21 cellular contexts compared by ENCODE assay signal in the genomic region with DNA sequence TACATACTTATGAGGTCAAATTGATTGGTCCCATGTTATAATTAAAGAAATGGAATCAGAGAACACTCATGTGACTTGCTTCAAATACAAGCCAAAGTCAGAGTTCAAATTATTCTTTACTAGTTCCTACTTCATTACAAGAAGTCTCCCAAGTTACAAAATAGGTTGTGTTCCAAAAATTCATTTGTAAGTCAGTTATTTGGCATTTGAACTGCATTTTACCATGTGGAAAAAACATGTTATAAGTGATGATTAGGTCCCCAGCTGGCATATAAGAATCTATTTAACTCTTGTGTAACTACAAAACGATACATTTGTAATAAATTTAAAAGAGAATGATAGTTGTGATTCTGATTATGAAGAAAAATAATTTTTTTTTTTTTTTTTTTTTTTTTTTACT.
DNase-seq lines count a peak whose midpoint lies in the region; FAIRE-seq and TF ChIP-seq lines count a peak whose summit lies in the region.
"Had no signal": no experiment of that assay in that cellular context is flagged by ENCODE, and none has a peak within 500 bp of the region (broad histone marks: within the 10 kb centered on the region; RNA-seq: fewer than 3 reads in every experiment).

No MANE protein-coding gene starts in this region.

- DNase-seq in D721Med (ENCODE audit: insufficient read length, low spot score) (no peak), fibroblast of gingiva (ENCODE audit: low read depth) (peak; percentile 64), NOMO-1 treated with DMSO at 0.1 percent for 48 hours (lab: John Stamatoyannopoulos, UW; ENCODE audit: unreplicated experiment) (no peak), COLO829 (ENCODE audit: low spot score) (no peak), NCI-H187 (lab: John Stamatoyannopoulos, UW) (no peak)
- DNase-seq: AML-193; BE2C; Calu3; CD4-positive, alpha-beta T cell; CD8-positive, alpha-beta memory T cell; COR-L47; DMS153; DND-41; GDM1; GM23248; H7; HCEC 1CT had no signal

- TF ChIP-seq CTCF in D721Med (IDR thresholded peaks at IDR 0.05; ENCODE audit: insufficient read depth, missing control alignments): no peak

- FAIRE-seq in D721Med (lab: Jason Lieb, UNC) (peak; percentile 38), islet of Langerhans (lab: Jason Lieb, UNC) (peak; percentile 30)
- FAIRE-seq: GM12878, GM19239, H1 had no signal
